ENCODE assay signal across 13 cellular contexts in genomic region chr3:178703268-178703975, GRCh38.
A peak's percentile ranks its signal among the peaks of the same experiment; 100 is the strongest.
DNase-seq lines count a peak whose midpoint lies in the region; ATAC-seq and TF ChIP-seq lines count a peak whose summit lies in the region.
"Had no signal": no experiment of that assay in that cellular context is flagged by ENCODE, and none has a peak within 500 bp of the region (broad histone marks: within the 10 kb centered on the region; RNA-seq: fewer than 3 reads in every experiment).

No MANE protein-coding gene starts in this region.

- POLR2A ChIA-PET in Panc1 (lab: Charles Lee): no interaction called here

- intact Hi-C loops in Panc1 (cut with micrococcal nuclease; ENCODE audit: unreplicated experiment): no loop called here
- intact Hi-C loops in left lung (cut with DNase I): no loop called here

- no peaks in the 10 kb centered on the region for H3K27me3 ChIP-seq in Panc1 (ENCODE audit: control insufficient read depth, insufficient read depth, low read length)
- no peaks in the 10 kb centered on the region for H3K27me3 ChIP-seq in left lung

- H3K4me3 ChIP-seq in Panc1 (ENCODE audit: low read depth in 2 of 2, low read length in 2 of 2) (no peak overlapping the region), left lung (no peak overlapping the region)
- H3K4me3 ChIP-seq: GM12878 had no signal

- no peak for TF ChIP-seq CTCF in Panc1 (IDR thresholded peaks at IDR 0.05)
- TF ChIP-seq CTCF in left lung (IDR thresholded peaks at IDR 0.05): no peak

- in situ Hi-C loops in Panc1 (cut with HindIII; ENCODE audit: low pct_unique_long_range_greater_than_20kb, low sequenced_read_pairs): no loop called here

- H3K9me3 ChIP-seq in Panc1 (ENCODE audit: control insufficient read depth, insufficient read depth, low read depth, low read length) (no peaks in the 10 kb centered on the region), left lung (peaks cover 0 to 15% of the 10 kb centered on the region in 2 donors)

- CTCF ChIA-PET in Panc1 (lab: Charles Lee): no interaction called here

- H3K36me3 ChIP-seq in Panc1 (ENCODE audit: control insufficient read depth, insufficient read depth, low read length) (no peaks in the 10 kb centered on the region), left lung (no peaks in the 10 kb centered on the region)

- no peaks in the 10 kb centered on the region for H3K4me1 ChIP-seq in Panc1 (ENCODE audit: control insufficient read depth, insufficient read depth, low read length)
- H3K4me1 ChIP-seq in left lung: no peaks in the 10 kb centered on the region

- H3K27ac ChIP-seq in Panc1 (ENCODE audit: low read length): no peak overlapping the region
- H3K27ac ChIP-seq in left lung: no peak overlapping the region

- no TSS peak for BruUV-seq in Panc1 (replicated peaks; lab: Mats Ljungman, UMichigan)

- DNase-seq in Daoy (ENCODE audit: low read depth) (peak; percentile 72), Panc1 (ENCODE audit: low read depth, low spot score) (peak; percentile 8), non-pigmented ciliary epithelial cell (ENCODE audit: low read depth) (peak; percentile 43), KG1 (lab: John Stamatoyannopoulos, UW) (no peak), left lung (no peak), activated gamma-delta T cell (lab: John Stamatoyannopoulos, UW) (no peak)
- DNase-seq in activated CD4-positive, alpha-beta T cell treated with anti-CD3 and anti-CD28 coated beads, Interleukin-2, amount 50 U/mL, for 48 hours: no peak
- DNase-seq: activated CD8-positive, alpha-beta memory T cell treated with anti-CD3 and anti-CD28 coated beads, Interleukin-2, amount 50 U/mL, for 4 hours; CD8-positive, alpha-beta memory T cell; immature natural killer cell; Kasumi-1 had no signal

- ATAC-seq in Panc1: no peak
- peak; percentile 82 for ATAC-seq in esophagus mucosa
- no peak for ATAC-seq in left lung
- ATAC-seq: GM12878 had no signal

Comparison
In these comparisons a context has a peak if more than half of its experiments do, and no peak if none do; other contexts are left out.
1. DNase-seq: peak in Daoy (single experiment), Panc1 (single experiment) and non-pigmented ciliary epithelial cell (single experiment); none in KG1 (single experiment), left lung (0 of 2), activated CD4-positive, alpha-beta T cell treated with anti-CD3 and anti-CD28 coated beads, Interleukin-2, amount 50 U/mL, for 48 hours (0 of 2) and activated gamma-delta T cell (single experiment).